In the genomic region with DNA sequence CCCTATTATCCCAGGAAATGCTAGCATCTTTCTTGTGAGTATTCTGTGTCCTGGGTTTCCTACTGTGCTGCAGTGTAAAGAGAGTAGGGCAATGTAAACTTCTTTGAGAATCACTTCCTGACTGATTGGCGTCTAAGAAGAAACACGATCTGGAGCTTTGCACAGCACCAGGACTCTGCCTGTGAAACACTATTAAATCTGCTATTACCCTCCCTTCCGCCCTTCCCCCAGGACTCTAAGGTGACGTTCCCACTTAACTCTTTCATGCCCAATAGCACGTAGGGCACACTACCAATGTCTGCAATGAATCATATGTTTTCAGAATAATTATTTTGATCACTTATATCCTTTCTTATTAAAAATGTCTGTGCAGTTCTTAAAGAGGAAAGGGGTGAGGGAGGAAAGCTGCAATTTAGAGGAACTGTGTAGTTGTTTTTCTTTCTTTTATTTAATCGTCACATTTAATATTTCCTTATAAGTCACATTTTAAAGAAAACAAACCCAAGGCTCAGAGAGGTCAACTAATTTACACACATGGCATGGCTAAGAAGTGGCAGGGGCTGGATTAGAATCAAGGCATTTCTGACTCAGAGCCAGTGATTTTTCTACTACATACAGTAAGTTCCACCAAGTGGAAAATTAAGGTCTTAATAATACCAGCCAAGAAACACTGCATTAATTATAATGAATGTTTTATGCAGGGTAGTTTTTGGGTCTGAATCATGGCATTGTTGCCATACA, we compare ENCODE assay signal across 8 cellular contexts.
DNase-seq lines count a peak whose midpoint lies in the region; ATAC-seq and TF ChIP-seq lines count a peak whose summit lies in the region.

No MANE protein-coding gene starts in this region.

- no TSS peak for BruUV-seq in HCT116 (replicated peaks; lab: Mats Ljungman, UMichigan)

- H3K9ac ChIP-seq in HCT116 (ENCODE audit: low read length), result no peak overlapping the region

- ATAC-seq in HCT116 (peak; percentile 76), psoas muscle (peak; percentile 44 to 74 (median 70)), HG02623 (IDR thresholded peaks at IDR 0.05; ENCODE audit: unreplicated experiment) (no peak)

- peak; percentile 24 for DNase-seq in HCT116 (ENCODE audit: low read depth, low spot score)
- peak; percentile 72 for DNase-seq in fibroblast of peridontal ligament (ENCODE audit: extremely low read depth)
- DNase-seq in psoas muscle, result no peak
- DNase-seq in HUDEP-2 (lab: John Stamatoyannopoulos, UW; ENCODE audit: unreplicated experiment in 76 of 76), result no peak
- no peak for DNase-seq in T-helper 1 cell
- no peak for DNase-seq in Peyer's patch

- CTCF ChIA-PET in HCT116 (lab: Charles Lee), result no interaction called here

- H3K4me2 ChIP-seq in HCT116 (ENCODE audit: low read length), result peak overlapping the region; percentile 47

- WGBS in psoas muscle, 3 donors, result 2 to 7% (median 3%) methylated on average over 6 of the region's 6 CpGs

- RAD21 ChIA-PET in HCT116 (lab: Charles Lee; ENCODE audit: low non-redundant PET in 1 of 2, low total read pairs in 2 of 2, uncharacterized antibody in 2 of 2, unreplicated experiment in 2 of 2), result no interaction called here

- H3K9me3 ChIP-seq in HCT116 (ENCODE audit: control insufficient read depth in 1 of 2, insufficient read depth in 1 of 2, low read depth in 1 of 2, low read length in 2 of 2) (no peaks in the 10 kb centered on the region), psoas muscle (no peaks in the 10 kb centered on the region), Peyer's patch (no peaks in the 10 kb centered on the region)

- no peaks in the 10 kb centered on the region for H3K79me2 ChIP-seq in HCT116 (ENCODE audit: insufficient read depth, low read length)

- 0 out of 2 replicates have a peak, but pooled peaks cover 2% of the 10 kb centered on the region for H3K9me2 ChIP-seq in HCT116 (ENCODE audit: insufficient read depth)

- no peaks in the 10 kb centered on the region for H3K36me3 ChIP-seq in HCT116 (ENCODE audit: control insufficient read depth in 1 of 2, insufficient read depth in 2 of 2, low read length in 2 of 2)
- H3K36me3 ChIP-seq in psoas muscle (ENCODE audit: insufficient read depth in 1 of 2, low read depth in 1 of 2), result no peaks in the 10 kb centered on the region
- no peaks in the 10 kb centered on the region for H3K36me3 ChIP-seq in Peyer's patch

- H2AFZ ChIP-seq in HCT116 (ENCODE audit: low read depth, low read length, poor library complexity, severe bottlenecking), result peak overlapping the region; percentile 78

- no peak overlapping the region; the same call in 1 of the 2 replicates for H3K27ac ChIP-seq in HCT116 (ENCODE audit: low read depth, low read length)
- peak overlapping the region; percentile 57 for H3K27ac ChIP-seq in psoas muscle
- H3K27ac ChIP-seq in Peyer's patch, result peak overlapping the region in 1 of 4 donors; percentile 40

- peaks cover 10 to 23% of the 10 kb centered on the region in 2 experiments for H3K4me1 ChIP-seq in HCT116 (ENCODE audit: control insufficient read depth in 1 of 2, insufficient read depth in 2 of 2, low read length in 2 of 2)
- H3K4me1 ChIP-seq in psoas muscle, result peaks cover 27% of the 10 kb centered on the region
- peaks cover 0 to 13% (median 0%) of the 10 kb centered on the region in 4 donors for H3K4me1 ChIP-seq in Peyer's patch

- intact Hi-C loops in HCT116 (cut with micrococcal nuclease), result no loop called here
- intact Hi-C loops in psoas muscle (cut with DNase I), result loop anchor here in 1 of 2 donors (5.0 to 10.0 kb wide), 2 partner anchors 397 to 610 kb away; partner anchors contain the start of gene CITED2

- H3K27me3 ChIP-seq in HCT116 (ENCODE audit: insufficient read depth, low read length), result no peaks in the 10 kb centered on the region
- H3K27me3 ChIP-seq in psoas muscle (ENCODE audit: insufficient read depth in 3 of 3, low read length in 2 of 3), result no peaks in the 10 kb centered on the region
- no peaks in the 10 kb centered on the region for H3K27me3 ChIP-seq in Peyer's patch

- H3K4me3 ChIP-seq in HCT116 (replicated peaks in 1 of 2; ENCODE audit: low read depth in 1 of 2, low read length in 2 of 2), result peak overlapping the region in 1 of 2 experiments; percentile 12; a peak in 1 of 4 replicates
- H3K4me3 ChIP-seq in psoas muscle, result no peak overlapping the region
- no peak overlapping the region for H3K4me3 ChIP-seq in Peyer's patch

- TF ChIP-seq RAD21 in HCT116 (IDR thresholded peaks at IDR 0.05; ENCODE audit: low read depth), result no peak

- TF ChIP-seq POLR2A in HCT116 (IDR thresholded peaks at IDR 0.05; ENCODE audit: borderline replicate concordance, extremely low read depth, insufficient read depth, insufficient read length), result no peak
- TF ChIP-seq POLR2A in Peyer's patch (IDR thresholded peaks at IDR 0.05), result no peak

- POLR2A ChIA-PET in HCT116 (lab: Charles Lee), result interaction anchor here (2.1 kb wide), 1 partner anchor 607 kb away, joined by 6 read pairs; the partner anchor contains the start of gene CITED2

- H4K20me1 ChIP-seq in HCT116 (ENCODE audit: insufficient read depth), result no peaks in the 10 kb centered on the region

- TF ChIP-seq CTCF in HCT116 (IDR thresholded peaks at IDR 0.05 in 2 of 3, conservative IDR thresholded peaks at IDR 0.05 in 1 of 3; ENCODE audit: borderline replicate concordance in 1 of 3, insufficient read depth in 1 of 3, low read depth in 2 of 3, low read length in 2 of 3) (no peak), psoas muscle (IDR thresholded peaks at IDR 0.05) (no peak), Peyer's patch (IDR thresholded peaks at IDR 0.05) (no peak)

TF ChIP-seq in HCT116, 20 proteins besides CTCF, POLR2A, EP300 and RAD21:
- peak; percentile 48 for TF ChIP-seq SP1 (IDR thresholded peaks at IDR 0.05; ENCODE audit: low read depth)
- no peak for TF ChIP-seq JUND (IDR thresholded peaks at IDR 0.05)

TF ChIP-seq in PFSK-1, 5 proteins besides CTCF, POLR2A, EP300 and RAD21:
- peak; percentile 54; the same call in 1 of the 2 replicates for TF ChIP-seq TAF1 (IDR thresholded peaks at IDR 0.05; ENCODE audit: borderline replicate concordance, insufficient read depth, low read length)
- peak in 1 of 2 experiments; percentile 74; a peak in 2 of 4 replicates for TF ChIP-seq REST (IDR thresholded peaks at IDR 0.05; ENCODE audit: insufficient read depth in 1 of 2, low read depth in 2 of 2, low read length in 2 of 2)
- TF ChIP-seq POLR2AphosphoS5 (IDR thresholded peaks at IDR 0.05; ENCODE audit: low read depth, low read length), result peak; percentile 62
- TF ChIP-seq FOXP2 (optimal IDR thresholded peaks at IDR 0.05; ENCODE audit: borderline replicate concordance, extremely low read depth, extremely low read length, insufficient read depth), result no peak
- TF ChIP-seq SIN3A (IDR thresholded peaks at IDR 0.05; ENCODE audit: borderline replicate concordance, insufficient read depth, low read length), result peak; percentile 87; the same call in 1 of the 2 replicates

Comparison
In these comparisons a context has a peak if more than half of its experiments do, and no peak if none do; other contexts are left out.
1. DNase-seq: peak in HCT116 (single experiment) and fibroblast of peridontal ligament (single experiment); none in psoas muscle (0 of 2), HUDEP-2 (0 of 76), T-helper 1 cell (0 of 5) and Peyer's patch (0 of 3).